ENCODE assay signal across 9 cellular contexts in genomic region chr12:113232787-113233585, GRCh38. TPM values are rescaled to one million over a fixed set of nuclear protein-coding genes. Genes with fewer than 3 reads are reported as not detected.
DNase-seq lines count a peak whose midpoint lies in the region; ATAC-seq, FAIRE-seq and TF ChIP-seq lines count a peak whose summit lies in the region.
"Had no signal": no experiment of that assay in that cellular context is flagged by ENCODE, and none has a peak within 500 bp of the region (broad histone marks: within the 10 kb centered on the region; RNA-seq: fewer than 3 reads in every experiment).

No MANE protein-coding gene starts in this region.

- ATAC-seq in HG02759 (IDR thresholded peaks at IDR 0.05; ENCODE audit: unreplicated experiment), result peak; percentile 69

- H3K36me3 ChIP-seq in HAP-1 (replicated peaks), result peaks cover 72% of the 10 kb centered on the region

- H3K4me1 ChIP-seq in HAP-1, result no peaks in the 10 kb centered on the region

- TF ChIP-seq CTCF in osteocyte (IDR thresholded peaks at IDR 0.05) (no peak), type B pancreatic cell (conservative IDR thresholded peaks at IDR 0.05) (no peak)

- H3K4me3 Mint-ChIP-seq in osteocyte (ENCODE audit: unreplicated experiment) (peak overlapping the region; percentile 49), type B pancreatic cell (peak overlapping the region; percentile 39)

- peak; percentile 53 for FAIRE-seq in GM12892 (lab: Jason Lieb, UNC)

- H3K27me3 ChIP-seq in HAP-1 (ENCODE audit: low read depth), result no peaks in the 10 kb centered on the region
- H3K27me3 ChIP-seq: SJSA1 had no signal

- peaks cover 31% of the 10 kb centered on the region for H3K36me3 Mint-ChIP-seq in osteocyte (ENCODE audit: unreplicated experiment)
- H3K36me3 Mint-ChIP-seq in type B pancreatic cell, result peaks cover 41% of the 10 kb centered on the region

- DNase-seq in GM12892 (ENCODE audit: insufficient read length), result peak; percentile 66
- DNase-seq in NCI-H2029 treated with DMSO at 0.1 percent for 48 hours (lab: John Stamatoyannopoulos, UW), result peak; percentile 92
- peak; percentile 56 to 64 for DNase-seq in activated CD4-positive, alpha-beta T cell treated with anti-CD3 and anti-CD28 coated beads, Interleukin-2, amount 50 U/mL, for 48 hours
- DNase-seq in erythroblast (lab: John Stamatoyannopoulos, UW), result peak in 1 of 2 experiments; percentile 39
- DNase-seq in osteocyte (ENCODE audit: extremely low spot score, unreplicated experiment), result no peak
- DNase-seq in type B pancreatic cell (ENCODE audit: extremely low spot score, unreplicated experiment), result no peak
- DNase-seq in HAP-1 (ENCODE audit: low spot score in 2 of 2), result no peak

- H3K9me3 Mint-ChIP-seq in osteocyte (ENCODE audit: unreplicated experiment), result no peaks in the 10 kb centered on the region
- H3K9me3 Mint-ChIP-seq in type B pancreatic cell, result no peaks in the 10 kb centered on the region

- TF ChIP-seq POLR2A in GM12892 (IDR thresholded peaks at IDR 0.05; ENCODE audit: low read depth, low read length) (0 out of 2 replicates have a peak, but pooled peaks have one; percentile 27), erythroblast (IDR thresholded peaks at IDR 0.05; ENCODE audit: low read length) (peak; percentile 64)

- H3K27ac Mint-ChIP-seq in osteocyte (ENCODE audit: unreplicated experiment) (peak overlapping the region; percentile 91), type B pancreatic cell (peak overlapping the region; percentile 79)

- H3K4me3 ChIP-seq in HAP-1, result no peak overlapping the region
- H3K4me3 ChIP-seq: SJSA1 had no signal

- H3K27me3 Mint-ChIP-seq in osteocyte (ENCODE audit: unreplicated experiment) (no peaks in the 10 kb centered on the region), type B pancreatic cell (no peaks in the 10 kb centered on the region)

- H3K9me3 ChIP-seq in HAP-1, result no peaks in the 10 kb centered on the region
- H3K9me3 ChIP-seq: SJSA1 had no signal

- in situ Hi-C loops in HAP-1 (cut with MboI; ENCODE audit: low sequenced_read_pairs), result no loop called here

- H3K4me1 Mint-ChIP-seq in osteocyte (ENCODE audit: unreplicated experiment), result peaks cover 49% of the 10 kb centered on the region
- peaks cover 37% of the 10 kb centered on the region for H3K4me1 Mint-ChIP-seq in type B pancreatic cell (ENCODE audit: unreplicated experiment)

RNA-seq across cellular contexts. Expression of gene TPCN1, which starts 11.7 kb away (rescaled TPM):
- 23.5 TPM for polyA plus RNA-seq in GM12892 (2012; ENCODE audit: missing spikeins)
- total RNA-seq in osteocyte, result 74.6 and 80.6 TPM in 2 replicates
- total RNA-seq in type B pancreatic cell (ENCODE audit: low replicate concordance), result 55.6 and 103 TPM in 2 replicates

RNA-seq across cellular contexts. Expression of gene RITA1, which starts 47.5 kb away (rescaled TPM):
- polyA plus RNA-seq in GM12892 (2012; ENCODE audit: missing spikeins), result 10.5 TPM
- total RNA-seq in osteocyte, result 19.9 and 20.5 TPM in 2 replicates
- 19.0 and 21.7 TPM in 2 replicates for total RNA-seq in type B pancreatic cell (ENCODE audit: low replicate concordance)

RNA-seq across cellular contexts. Expression of gene DDX54, which starts 47.7 kb away (rescaled TPM):
- polyA plus RNA-seq in GM12892 (2012; ENCODE audit: missing spikeins), result 27.4 TPM
- total RNA-seq in osteocyte (52.8 and 52.9 TPM in 2 replicates), type B pancreatic cell (ENCODE audit: low replicate concordance) (53.9 and 66.1 TPM in 2 replicates)

Comparison
In these comparisons a context has a peak if more than half of its experiments do, and no peak if none do; other contexts are left out.
1. DNase-seq: peak in GM12892 (single experiment), NCI-H2029 treated with DMSO at 0.1 percent for 48 hours (single experiment) and activated CD4-positive, alpha-beta T cell treated with anti-CD3 and anti-CD28 coated beads, Interleukin-2, amount 50 U/mL, for 48 hours (2 of 2); none in osteocyte (single experiment), type B pancreatic cell (single experiment) and HAP-1 (0 of 2).